Comparison of ENCODE assay signal across 16 cellular contexts in genomic region chr1:228497817-228498216, GRCh38.
"Had no signal": no experiment of that assay in that cellular context is flagged by ENCODE, and none has a peak within 500 bp of the region (broad histone marks: within the 10 kb centered on the region; RNA-seq: fewer than 3 reads in every experiment).

No MANE protein-coding gene starts in this region.

- DNase-seq: colonic mucosa; dermis blood vessel endothelial cell; foreskin melanocyte; kidney; left cardiac atrium; left ventricle myocardium inferior; lower lobe of right lung; midbrain; nephron progenitor cell; stimulated activated CD4-positive, alpha-beta T cell treated with anti-CD3 and anti-CD28 coated beads, Interleukin-2, amount 100 ng/mL, for 24 hours; stimulated activated CD4-positive, alpha-beta T cell treated with anti-CD3 and anti-CD28 coated beads, Interleukin-4, amount 100 ng/mL, for 4 hours; stimulated activated naive CD4-positive, alpha-beta T cell treated with Interleukin-2 at 50 U/mL for 16 hours; trophoblast cell had no signal

- H3K27me3 ChIP-seq: colonic mucosa, hepatocyte had no signal

- H3K27me3 Mint-ChIP-seq: memory B cell had no signal

- H3K27ac ChIP-seq: colonic mucosa, hepatocyte, left ventricle myocardium inferior, lower lobe of right lung had no signal

- H3K27ac Mint-ChIP-seq: memory B cell, nephron progenitor cell had no signal

- H3K4me3 Mint-ChIP-seq: memory B cell, nephron progenitor cell had no signal

- H3K9me3 Mint-ChIP-seq: memory B cell, nephron progenitor cell had no signal

- ATAC-seq: left cardiac atrium, lower lobe of right lung, sciatic nerve had no signal

- H3K4me3 ChIP-seq: colonic mucosa, hepatocyte, left ventricle myocardium inferior, lower lobe of right lung had no signal

- H3K9me3 ChIP-seq: colonic mucosa, left ventricle myocardium inferior, lower lobe of right lung had no signal

- H3K4me1 ChIP-seq: colonic mucosa had no signal
